ENCODE assay signal across 11 cellular contexts in genomic region chr1:43001434-43001833, GRCh38.
"Had no signal": no experiment of that assay in that cellular context is flagged by ENCODE, and none has a peak within 500 bp of the region (broad histone marks: within the 10 kb centered on the region; RNA-seq: fewer than 3 reads in every experiment).

No MANE protein-coding gene starts in this region.

- ATAC-seq: GM23338, HCT116 had no signal

- H3K9me3 ChIP-seq: HAP-1 had no signal

- H3K27ac ChIP-seq: GM23248 had no signal

- H2AFZ ChIP-seq: GM23248, GM23338 had no signal

- H3K9me3 Mint-ChIP-seq: GM23338, HFFc6 had no signal

- H3K4me3 ChIP-seq: GM23248, GM23338, HAP-1 had no signal

- DNase-seq: GM23248, GOT3, H7, H9, HCEC 1CT, HFFc6 had no signal

- H3K4me2 ChIP-seq: GM23338 had no signal

- H3K36me3 ChIP-seq: HAP-1 had no signal

- H3K9ac ChIP-seq: GM23248 had no signal

- H3K27ac Mint-ChIP-seq: GM23338, H9, HFFc6 had no signal

- FAIRE-seq: H1, H54 had no signal

- H3K4me3 Mint-ChIP-seq: GM23338, H9, HFFc6 had no signal
